ENCODE assay signal across 8 cellular contexts in the genomic region with DNA sequence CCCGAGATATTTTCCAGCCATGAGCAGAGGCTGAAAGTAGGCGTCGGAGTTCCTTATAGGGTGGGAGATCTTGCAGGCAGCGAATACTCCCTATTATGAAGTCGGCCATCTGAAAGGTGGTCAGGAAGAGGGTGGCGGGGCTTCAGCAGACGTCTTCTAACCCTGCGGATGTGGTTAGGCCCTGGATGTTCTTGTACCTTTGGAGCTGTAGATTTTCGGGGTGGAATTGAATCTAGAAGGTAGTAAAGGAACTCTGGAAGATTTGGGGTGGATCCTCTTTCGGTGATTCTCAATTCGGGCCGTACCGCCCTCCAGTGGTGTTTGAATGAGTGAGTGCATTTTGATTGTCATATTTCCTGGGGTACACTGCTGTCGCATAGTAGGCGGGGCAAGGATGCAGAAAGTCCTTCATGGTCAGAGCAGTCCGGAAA. TPM values are rescaled to one million over a fixed set of nuclear protein-coding genes. Genes with fewer than 3 reads are reported as not detected.
DNase-seq lines count a peak whose midpoint lies in the region; TF ChIP-seq lines count a peak whose summit lies in the region.

No MANE protein-coding gene starts in this region.

- H3K4me1 ChIP-seq in HAP-1 (peaks cover 21% of the 10 kb centered on the region), ovary (ENCODE audit: insufficient read depth) (no peaks in the 10 kb centered on the region), tibial nerve (peaks cover 0 to 33% (median 14%) of the 10 kb centered on the region in 4 donors)

- peak overlapping the region; percentile 89 for H3K27ac ChIP-seq in ovary
- peak overlapping the region; percentile 65 to 93 (median 87) for H3K27ac ChIP-seq in tibial nerve

- H3K36me3 ChIP-seq in HAP-1 (replicated peaks): peaks cover 7% of the 10 kb centered on the region; the same call in 1 of the 2 replicates
- no peaks in the 10 kb centered on the region for H3K36me3 ChIP-seq in ovary
- H3K36me3 ChIP-seq in tibial nerve: no peaks in the 10 kb centered on the region

- TF ChIP-seq EP300 in ovary (IDR thresholded peaks at IDR 0.05) (no peak), tibial nerve (IDR thresholded peaks at IDR 0.05) (no peak)

- in situ Hi-C loops in HAP-1 (cut with MboI; ENCODE audit: low sequenced_read_pairs): loop anchor here (5.0 to 25.0 kb wide), 2 partner anchors 46 to 271 kb away; partner anchors contain the start of gene CNOT4

- peak overlapping the region; percentile 66 for H3K4me3 ChIP-seq in HAP-1
- H3K4me3 ChIP-seq in ovary: peak overlapping the region; percentile 91
- H3K4me3 ChIP-seq in tibial nerve: peak overlapping the region; percentile 63 to 91 (median 76)

- TF ChIP-seq POLR2A in ovary (IDR thresholded peaks at IDR 0.05): no peak
- no peak for TF ChIP-seq POLR2A in tibial nerve (IDR thresholded peaks at IDR 0.05)

- H3K9me3 ChIP-seq in HAP-1 (no peaks in the 10 kb centered on the region), ovary (no peaks in the 10 kb centered on the region), tibial nerve (no peaks in the 10 kb centered on the region)

- DNase-seq in GM04504 (ENCODE audit: low read depth) (peak; percentile 16), HAP-1 (ENCODE audit: low spot score in 2 of 2) (peak; percentile 72 to 79), LoVo (ENCODE audit: low spot score) (peak; percentile 73), SIG-M5 (lab: John Stamatoyannopoulos, UW) (peak; percentile 30), globus pallidus (ENCODE audit: low spot score) (peak; percentile 58), ovary (peak; percentile 15 to 53 (median 42)), tibial nerve (ENCODE audit: low spot score in 2 of 2) (peak; percentile 28 to 71)
- DNase-seq in activated naive CD4-positive, alpha-beta T cell treated with Interleukin-2 at 50 U/mL for 16 hours: peak; percentile 68

- TF ChIP-seq CTCF in ovary (IDR thresholded peaks at IDR 0.05) (peak in 2 of 3 donors; percentile 18 to 32), tibial nerve (IDR thresholded peaks at IDR 0.05) (peak; percentile 32 to 50 (median 44))

- intact Hi-C loops in ovary (cut with DNase I): loop anchor here in 3 of 4 donors (5.0 kb wide), 1 partner anchor 276 kb away; no protein-coding TSS in a partner anchor

- 0% methylated on average over 16 of the region's 16 CpGs for WGBS in ovary, 3 donors
- 0 to 1% methylated on average over 16 of the region's 16 CpGs for WGBS in tibial nerve, 2 donors

- no peaks in the 10 kb centered on the region for H3K27me3 ChIP-seq in HAP-1 (ENCODE audit: low read depth)
- H3K27me3 ChIP-seq in ovary: no peaks in the 10 kb centered on the region
- H3K27me3 ChIP-seq in tibial nerve: no peaks in the 10 kb centered on the region

RNA-seq across cellular contexts. Expression of gene NUP205, which starts 0.6 kb away (rescaled TPM):
- total RNA-seq in ovary (10 to 100 TPM; 28.3 to 51.5 (median 38.8) TPM), tibial nerve (10 to 100 TPM; 28.6 to 68.2 (median 42.1) TPM)
- 10 to 100 TPM; 19.5 to 30.9 TPM for polyA plus RNA-seq in ovary

RNA-seq across cellular contexts. Expression of gene CNOT4, which starts 48.5 kb away (rescaled TPM):
- total RNA-seq in ovary (10 to 100 TPM; 16.3 to 38.9 (median 32.9) TPM), tibial nerve (10 to 100 TPM; 16.8 to 26.0 (median 20.0) TPM)
- polyA plus RNA-seq in ovary: 10 to 100 TPM in 1 of 2 donors, 1 to 10 TPM in 1; 9.1 to 30.5 TPM

Comparison
In these comparisons a context has a peak if more than half of its experiments do, and no peak if none do; other contexts are left out.
1. Peak in every context shown above with its lines: DNase-seq, H3K4me3 ChIP-seq and H3K27ac ChIP-seq.
2. DNase-seq: peak in every context shown above with its lines; median percentile 76 in HAP-1; 73 in LoVo; 68 in activated naive CD4-positive, alpha-beta T cell treated with Interleukin-2 at 50 U/mL for 16 hours; 58 in globus pallidus; 50 in tibial nerve; 42 in ovary; 30 in SIG-M5; 16 in GM04504.